ENCODE assay signal across 10 cellular contexts in the genomic region with DNA sequence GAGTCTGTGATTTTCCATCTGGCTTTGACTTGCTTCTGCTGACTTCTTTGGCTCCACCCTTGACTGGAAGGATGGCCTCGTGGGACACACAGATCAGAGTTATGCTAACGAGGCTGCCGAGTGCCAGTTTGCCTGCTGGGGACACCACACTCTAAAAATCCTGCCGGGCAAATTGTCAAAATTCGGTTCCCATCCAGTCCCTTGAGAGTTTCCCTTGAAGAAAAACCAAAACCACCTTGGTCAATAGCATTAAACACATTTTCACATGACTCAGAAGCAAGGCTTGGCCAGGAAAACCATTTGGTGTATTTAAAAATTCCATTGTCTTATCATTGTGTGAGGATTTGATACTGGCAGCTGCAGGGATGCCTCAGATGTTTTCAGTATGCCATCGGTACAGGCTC. TPM values are rescaled to one million over a fixed set of nuclear protein-coding genes. Genes with fewer than 3 reads are reported as not detected.
A peak's percentile ranks its signal among the peaks of the same experiment; 100 is the strongest.
DNase-seq lines count a peak whose midpoint lies in the region; ATAC-seq and TF ChIP-seq lines count a peak whose summit lies in the region.
"Had no signal": no experiment of that assay in that cellular context is flagged by ENCODE, and none has a peak within 500 bp of the region (broad histone marks: within the 10 kb centered on the region; RNA-seq: fewer than 3 reads in every experiment).

No MANE protein-coding gene starts in this region.

- H3K4me1 Mint-ChIP-seq in CD8-positive, alpha-beta T cell (ENCODE audit: low read depth) = no peaks in the 10 kb centered on the region

- H4K20me1 ChIP-seq in PC-9 (ENCODE audit: insufficient read depth) = no peaks in the 10 kb centered on the region

- H3K27me3 Mint-ChIP-seq in CD8-positive, alpha-beta T cell (ENCODE audit: low read depth) = peaks cover 2% of the 10 kb centered on the region

- H3F3A ChIP-seq in PC-9 (ENCODE audit: insufficient read depth, low read depth) = no peaks in the 10 kb centered on the region

- H3K27me3 ChIP-seq in PC-9 (ENCODE audit: insufficient read depth, low read depth) (no peaks in the 10 kb centered on the region), foreskin keratinocyte (no peaks in the 10 kb centered on the region)
- H3K27me3 ChIP-seq in CD8-positive, alpha-beta T cell (ENCODE audit: insufficient read depth, low read length) = no peaks in the 10 kb centered on the region

- CTCF ChIA-PET in PC-9 (lab: Charles Lee) = no interaction called here
- CTCF ChIA-PET in CD8-positive, alpha-beta T cell (lab: Charles Lee) = no interaction called here

- intact Hi-C loops in PC-9 (cut with micrococcal nuclease; ENCODE audit: unreplicated experiment) = no loop called here
- intact Hi-C loops in CD8-positive, alpha-beta T cell (cut with DNase I, micrococcal nuclease) = no loop called here

- peak; percentile 71 for DNase-seq in GM03348 (ENCODE audit: low spot score)
- no peak for DNase-seq in PC-9
- DNase-seq in foreskin keratinocyte = peak; percentile 27 to 63
- DNase-seq in skeletal muscle cell (ENCODE audit: low read depth) = peak; percentile 74
- DNase-seq in CD8-positive, alpha-beta T cell = no peak

- no peaks in the 10 kb centered on the region for H3K9me3 Mint-ChIP-seq in CD8-positive, alpha-beta T cell

- no peaks in the 10 kb centered on the region for H3K4me1 ChIP-seq in PC-9 (replicated peaks; ENCODE audit: insufficient read depth)
- no peaks in the 10 kb centered on the region for H3K4me1 ChIP-seq in foreskin keratinocyte
- no peaks in the 10 kb centered on the region for H3K4me1 ChIP-seq in CD8-positive, alpha-beta T cell (ENCODE audit: insufficient read depth, low read length)

- no peak overlapping the region for H3K4me2 ChIP-seq in PC-9

- POLR2A ChIA-PET in PC-9 (lab: Charles Lee; ENCODE audit: unreplicated experiment) = no interaction called here
- POLR2A ChIA-PET in CD8-positive, alpha-beta T cell (lab: Charles Lee) = no interaction called here

- H3K4me3 ChIP-seq in PC-9 (no peak overlapping the region), skeletal muscle cell (ENCODE audit: low read depth, low read length) (no peak overlapping the region)
- H3K4me3 ChIP-seq in CD8-positive, alpha-beta T cell (ENCODE audit: low read depth, low read length) = no peak overlapping the region

- no peaks in the 10 kb centered on the region for H3K36me3 Mint-ChIP-seq in CD8-positive, alpha-beta T cell
- H3K36me3 Mint-ChIP-seq: brain had no signal

- H3K9me2 ChIP-seq in PC-9 (ENCODE audit: insufficient read depth) = no peaks in the 10 kb centered on the region

- H3K27ac ChIP-seq in PC-9 (no peak overlapping the region), foreskin keratinocyte (no peak overlapping the region)
- H3K27ac ChIP-seq in CD8-positive, alpha-beta T cell (ENCODE audit: low read depth, low read length) = no peak overlapping the region

- peak overlapping the region; percentile 37; the same call in 1 of the 2 replicates for H2AFZ ChIP-seq in PC-9

- no peaks in the 10 kb centered on the region for H3K36me3 ChIP-seq in PC-9 (ENCODE audit: low read depth)
- H3K36me3 ChIP-seq in CD8-positive, alpha-beta T cell (ENCODE audit: insufficient read depth, low read length) = no peaks in the 10 kb centered on the region

- no peak overlapping the region for H3K27ac Mint-ChIP-seq in CD8-positive, alpha-beta T cell

- TF ChIP-seq CTCF in PC-9 (conservative IDR thresholded peaks at IDR 0.05) (no peak), foreskin keratinocyte (conservative IDR thresholded peaks at IDR 0.05) (no peak)
- no peak for TF ChIP-seq CTCF in CD8-positive, alpha-beta T cell (IDR thresholded peaks at IDR 0.05)

- ATAC-seq in foreskin keratinocyte = peak; percentile 44
- no peak for ATAC-seq in HG03280 (IDR thresholded peaks at IDR 0.05; ENCODE audit: unreplicated experiment)
- ATAC-seq in GM19397 (IDR thresholded peaks at IDR 0.05; ENCODE audit: unreplicated experiment) = no peak
- ATAC-seq in GM21576 (IDR thresholded peaks at IDR 0.05; ENCODE audit: unreplicated experiment) = no peak
- no peak for ATAC-seq in CD8-positive, alpha-beta T cell

- BruUV-seq in PC-9 (replicated peaks; lab: Mats Ljungman, UMichigan) = no TSS peak

- no peaks in the 10 kb centered on the region for H3K79me2 ChIP-seq in PC-9 (ENCODE audit: low read depth)

- H3K4me3 Mint-ChIP-seq in CD8-positive, alpha-beta T cell = no peak overlapping the region
- H3K4me3 Mint-ChIP-seq: brain, neural crest cell had no signal

- H3K9me3 ChIP-seq in PC-9 (ENCODE audit: insufficient read depth, low read depth) = no peaks in the 10 kb centered on the region
- no peaks in the 10 kb centered on the region for H3K9me3 ChIP-seq in CD8-positive, alpha-beta T cell (ENCODE audit: low read length)

RNA-seq across cellular contexts. Expression of a gene that starts 41.4 kb away (rescaled TPM):
- total RNA-seq in PC-9 (2021) (0.11 TPM in 1 of 2 replicates, not detected in the other), foreskin keratinocyte (0.14 TPM in 2 replicates)
- 0.09 and 0.10 TPM in 2 replicates for polyA plus RNA-seq in foreskin keratinocyte
- total RNA-seq in CD8-positive, alpha-beta T cell = not detected

Comparison
In these comparisons a context has a peak if more than half of its experiments do, and no peak if none do; other contexts are left out.
1. DNase-seq: peak in GM03348 (single experiment), foreskin keratinocyte (2 of 2) and skeletal muscle cell (single experiment); none in PC-9 (0 of 2) and CD8-positive, alpha-beta T cell (0 of 7).